Comparison of ENCODE assay signal across 8 cellular contexts in the genomic region with DNA sequence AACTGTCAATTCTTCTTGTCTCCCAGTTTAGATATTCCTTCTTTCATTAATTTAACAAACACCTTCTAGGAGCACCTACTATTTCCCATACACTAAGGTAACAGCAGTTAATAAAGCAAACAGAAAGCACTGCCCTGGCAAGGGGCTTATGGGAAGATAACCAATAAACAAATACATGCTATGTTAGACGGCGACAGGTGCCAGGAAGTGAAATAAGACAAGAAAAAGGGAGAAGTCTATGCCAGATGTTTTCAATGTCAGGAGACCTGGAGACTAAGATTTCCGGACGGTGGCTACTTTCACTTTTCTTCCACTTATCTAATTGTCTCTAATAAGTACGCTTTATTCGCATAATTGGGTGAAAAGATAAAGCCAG.
DNase-seq lines count a peak whose midpoint lies in the region; ATAC-seq and TF ChIP-seq lines count a peak whose summit lies in the region.

No MANE protein-coding gene starts in this region.

- H3K27ac ChIP-seq in rectal smooth muscle tissue (ENCODE audit: low read depth, low read length): peak overlapping the region; percentile 93

- DNase-seq in DMS114 treated with DMSO at 0.1 percent for 48 hours (lab: John Stamatoyannopoulos, UW; ENCODE audit: unreplicated experiment) (peak; percentile 46), germinal center (ENCODE audit: low spot score) (peak; percentile 62), NCI-H1092 treated with DMSO at 0.1 percent for 48 hours (lab: John Stamatoyannopoulos, UW) (no peak)
- DNase-seq in activated effector memory CD4-positive, alpha-beta T cell treated with Interleukin-2 at 50 U/mL for 16 hours: no peak

- peak overlapping the region; percentile 75 for H3K9ac ChIP-seq in rectal smooth muscle tissue (ENCODE audit: low read length)

- H3K36me3 ChIP-seq in rectal smooth muscle tissue (ENCODE audit: control insufficient read depth, insufficient read depth, low read length): no peaks in the 10 kb centered on the region

- TF ChIP-seq CTCF in WI38 (IDR thresholded peaks at IDR 0.05; ENCODE audit: low read depth, low read length): no peak

- H3K4me1 ChIP-seq in rectal smooth muscle tissue (ENCODE audit: control insufficient read depth, insufficient read depth, low read length): peaks cover 10% of the 10 kb centered on the region

- ATAC-seq in GM19455 (IDR thresholded peaks at IDR 0.05; ENCODE audit: unreplicated experiment) (peak; percentile 47), HG03565 (IDR thresholded peaks at IDR 0.05; ENCODE audit: unreplicated experiment) (peak; percentile 21)

- H3K27me3 ChIP-seq in rectal smooth muscle tissue (ENCODE audit: control insufficient read depth, insufficient read depth, low read length): no peaks in the 10 kb centered on the region

- H3K4me3 ChIP-seq in WI38 (ENCODE audit: low read depth, low read length) (peak overlapping the region; percentile 71), rectal smooth muscle tissue (ENCODE audit: low read length) (peak overlapping the region; percentile 79)

Comparison
In these comparisons a context has a peak if more than half of its experiments do, and no peak if none do; other contexts are left out.
1. DNase-seq: peak in DMS114 treated with DMSO at 0.1 percent for 48 hours (single experiment) and germinal center (single experiment); none in activated effector memory CD4-positive, alpha-beta T cell treated with Interleukin-2 at 50 U/mL for 16 hours (single experiment) and NCI-H1092 treated with DMSO at 0.1 percent for 48 hours (single experiment).